ENCODE assay signal across 28 cellular contexts in the genomic region with DNA sequence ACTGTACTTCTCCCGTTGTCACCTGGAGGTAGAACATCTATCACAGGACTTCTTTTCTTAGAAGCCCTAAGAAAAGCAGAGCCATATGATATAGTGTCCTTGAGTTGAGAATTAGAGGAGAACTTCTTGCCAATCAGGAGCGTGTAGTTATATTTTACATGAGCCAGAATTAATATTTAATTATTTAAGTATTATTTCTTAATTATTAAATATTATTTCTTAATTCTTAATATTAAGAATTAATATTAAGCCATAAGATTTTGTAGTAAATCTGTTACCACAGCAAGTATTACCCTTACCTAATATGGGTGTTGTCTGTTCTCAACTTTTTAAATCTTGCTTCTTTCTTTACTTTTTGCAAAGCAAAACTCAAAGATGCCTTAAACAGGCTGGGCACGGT. TPM values are rescaled to one million over a fixed set of nuclear protein-coding genes. Genes with fewer than 3 reads are reported as not detected.
DNase-seq lines count a peak whose midpoint lies in the region; ATAC-seq and TF ChIP-seq lines count a peak whose summit lies in the region.
"Had no signal": no experiment of that assay in that cellular context is flagged by ENCODE, and none has a peak within 500 bp of the region (broad histone marks: within the 10 kb centered on the region; RNA-seq: fewer than 3 reads in every experiment).

No MANE protein-coding gene starts in this region.

- DNase-seq in WTC11 (ENCODE audit: low spot score): no peak
- DNase-seq: 8988T; ACHN; AML-193; BE2C; C1 segment of cervical spinal cord; Caco-2; Calu3; CD4-positive, alpha-beta memory T cell; CD4-positive, alpha-beta T cell; CD4-positive, CD25-positive, alpha-beta regulatory T cell; CD8-positive, alpha-beta memory T cell; CD8-positive, alpha-beta T cell; COR-L47; DMS 273 treated with DMSO at 0.1 percent for 48 hours; DMS153; DMS53; DMS79; DMS79 treated with DMSO at 0.1 percent for 48 hours; DND-41; EL had no signal

- no peak overlapping the region for H3K27ac Mint-ChIP-seq in WTC11
- H3K27ac Mint-ChIP-seq: B cell; CD14-positive monocyte; CD4-positive, alpha-beta memory T cell; CD4-positive, alpha-beta T cell; CD8-positive, alpha-beta memory T cell; CD8-positive, alpha-beta T cell had no signal

- TF ChIP-seq CTCF in WTC11 (IDR thresholded peaks at IDR 0.05): no peak

- H3K4me3 Mint-ChIP-seq in WTC11: no peak overlapping the region
- H3K4me3 Mint-ChIP-seq: B cell; CD14-positive monocyte; CD4-positive, alpha-beta memory T cell; CD4-positive, alpha-beta T cell; CD4-positive, CD25-positive, alpha-beta regulatory T cell; CD8-positive, alpha-beta memory T cell; CD8-positive, alpha-beta T cell had no signal

- CTCF ChIA-PET in WTC11 (lab: Charles Lee): no interaction called here

- peaks cover 17% of the 10 kb centered on the region for H3K36me3 Mint-ChIP-seq in WTC11
- H3K36me3 Mint-ChIP-seq: CD14-positive monocyte; CD4-positive, alpha-beta memory T cell; CD4-positive, CD25-positive, alpha-beta regulatory T cell; CD8-positive, alpha-beta memory T cell; CD8-positive, alpha-beta T cell had no signal

- peaks cover 28% of the 10 kb centered on the region for H3K9me3 Mint-ChIP-seq in WTC11
- H3K9me3 Mint-ChIP-seq: CD4-positive, alpha-beta T cell; CD8-positive, alpha-beta T cell had no signal

- H3K4me1 Mint-ChIP-seq in WTC11: no peaks in the 10 kb centered on the region
- H3K4me1 Mint-ChIP-seq: B cell; CD14-positive monocyte; CD4-positive, alpha-beta memory T cell; CD4-positive, CD25-positive, alpha-beta regulatory T cell; CD8-positive, alpha-beta memory T cell had no signal

- POLR2A ChIA-PET in WTC11 (lab: Charles Lee): no interaction called here

- ATAC-seq in WTC11 (no peak), GM18519 (IDR thresholded peaks at IDR 0.05; ENCODE audit: low FRiP score, unreplicated experiment) (no peak)
- ATAC-seq: A549; CD8-positive, alpha-beta T cell had no signal

- H3K27me3 Mint-ChIP-seq in WTC11 (ENCODE audit: low read depth): peaks cover 3% of the 10 kb centered on the region

TF ChIP-seq in WTC11, 78 proteins besides CTCF, POLR2A, EP300 and RAD21:
- TF ChIP-seq HMGA2 (CRISPR knock-in tag; IDR thresholded peaks at IDR 0.05) (peak; percentile 91), ZNF219 (CRISPR knock-in tag; IDR thresholded peaks at IDR 0.05; ENCODE audit: borderline replicate concordance) (no peak), SMAD3 (CRISPR knock-in tag; IDR thresholded peaks at IDR 0.05; ENCODE audit: borderline replicate concordance) (no peak), ZNF423 (CRISPR knock-in tag; IDR thresholded peaks at IDR 0.05) (no peak)
- TF ChIP-seq, protein P1, sequence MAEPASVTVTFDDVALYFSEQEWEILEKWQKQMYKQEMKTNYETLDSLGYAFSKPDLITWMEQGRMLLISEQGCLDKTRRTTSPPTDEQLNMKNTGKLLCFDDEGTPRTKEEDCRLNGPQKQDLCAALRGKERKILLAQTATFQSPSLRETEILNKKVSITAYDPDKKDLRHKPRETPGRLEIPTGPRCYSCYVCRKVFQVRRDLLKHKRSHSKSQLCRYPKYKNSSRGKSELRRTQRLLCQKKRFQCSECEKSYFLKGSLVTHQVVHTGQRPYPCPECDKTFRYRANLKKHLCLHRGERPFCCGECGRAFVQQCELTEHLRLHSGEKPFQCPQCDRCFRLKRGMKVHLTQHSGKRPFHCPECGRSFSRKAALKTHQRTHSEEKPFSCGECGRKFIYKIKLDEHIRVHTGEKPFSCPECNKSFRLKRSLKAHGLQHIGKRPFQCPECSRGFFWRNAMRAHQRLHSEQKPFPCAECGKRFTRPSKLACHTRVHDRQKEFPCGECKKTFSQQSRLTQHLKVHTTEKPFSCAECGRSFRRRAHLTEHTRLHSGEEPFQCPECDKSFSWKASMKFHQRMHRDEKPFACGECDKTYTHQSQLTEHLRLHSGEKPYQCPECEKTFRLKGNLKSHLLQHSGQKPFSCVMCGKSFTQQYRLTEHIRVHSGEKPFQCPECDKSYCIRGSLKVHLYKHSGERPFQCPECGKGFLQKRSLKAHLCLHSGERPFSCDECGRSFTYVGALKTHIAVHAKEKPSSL (CRISPR knock-in tag; conservative IDR thresholded peaks at IDR 0.05): no peak
TF ChIP-seq in WTC11: peak in this region for 1.

RNA-seq across cellular contexts. Expression of a gene that starts 10.2 kb away (rescaled TPM):
- total RNA-seq in WTC11 (2021): 0.44 to 0.66 TPM (median 0.64 TPM) in 3 replicates
- total RNA-seq: A172; A673; B cell; Caco-2; CD4-positive, alpha-beta memory T cell; CD4-positive, alpha-beta T cell; CD4-positive, CD25-positive, alpha-beta regulatory T cell; CD8-positive, alpha-beta memory T cell; CD8-positive, alpha-beta T cell; Daoy had no signal

RNA-seq across cellular contexts. Expression of a gene that starts 41.6 kb away (rescaled TPM):
- total RNA-seq in WTC11 (2021): not detected in 3 replicates
- total RNA-seq: A172; A673; B cell; Caco-2; Calu3; CD4-positive, alpha-beta memory T cell; CD4-positive, alpha-beta T cell; CD4-positive, CD25-positive, alpha-beta regulatory T cell; CD8-positive, alpha-beta memory T cell; CD8-positive, alpha-beta T cell; Daoy had no signal
